Comparison of ENCODE assay signal across 1 cellular context in the genomic region with DNA sequence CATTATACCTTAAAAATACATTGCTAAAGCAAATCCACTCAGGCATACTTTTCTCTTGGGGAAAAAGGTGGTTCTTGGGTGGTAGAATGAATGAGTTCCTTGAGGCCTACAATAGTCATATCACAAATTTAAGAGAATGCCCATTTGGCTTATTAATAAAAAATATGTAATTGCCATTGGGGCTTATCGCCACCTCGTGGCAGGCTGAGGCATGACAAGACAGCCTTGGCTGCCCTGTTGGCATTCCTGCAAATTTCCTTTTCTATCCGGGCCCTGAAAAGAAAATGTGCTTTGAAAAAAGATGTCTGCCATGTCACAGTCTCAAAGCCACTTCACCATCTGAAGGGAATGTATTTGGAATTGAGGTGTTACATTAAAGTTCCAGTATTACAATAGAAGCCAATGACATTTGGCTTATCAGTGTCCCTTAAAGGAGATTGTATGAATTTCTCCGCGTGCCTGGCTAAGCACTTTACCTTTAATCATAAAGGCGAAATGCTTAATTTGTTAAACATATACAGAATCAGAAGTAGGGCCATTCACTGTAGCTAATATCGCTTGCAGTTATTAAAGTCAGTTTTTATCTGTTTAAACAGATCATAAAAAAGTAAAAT.
TF ChIP-seq lines count a peak whose summit lies in the region.

No MANE protein-coding gene starts in this region.

TF ChIP-seq in WTC11, 78 proteins besides CTCF, POLR2A, EP300 and RAD21 (continued from another document):
- TF ChIP-seq, protein P1, sequence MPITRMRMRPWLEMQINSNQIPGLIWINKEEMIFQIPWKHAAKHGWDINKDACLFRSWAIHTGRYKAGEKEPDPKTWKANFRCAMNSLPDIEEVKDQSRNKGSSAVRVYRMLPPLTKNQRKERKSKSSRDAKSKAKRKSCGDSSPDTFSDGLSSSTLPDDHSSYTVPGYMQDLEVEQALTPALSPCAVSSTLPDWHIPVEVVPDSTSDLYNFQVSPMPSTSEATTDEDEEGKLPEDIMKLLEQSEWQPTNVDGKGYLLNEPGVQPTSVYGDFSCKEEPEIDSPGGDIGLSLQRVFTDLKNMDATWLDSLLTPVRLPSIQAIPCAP (CRISPR knock-in tag; IDR thresholded peaks at IDR 0.05): no peak
- TF ChIP-seq CBFB (CRISPR knock-in tag; IDR thresholded peaks at IDR 0.05; ENCODE audit: low read depth) (no peak), HMGA2 (CRISPR knock-in tag; IDR thresholded peaks at IDR 0.05) (no peak), FOXK1 (CRISPR knock-in tag; IDR thresholded peaks at IDR 0.05) (no peak)
- TF ChIP-seq, protein P2, sequence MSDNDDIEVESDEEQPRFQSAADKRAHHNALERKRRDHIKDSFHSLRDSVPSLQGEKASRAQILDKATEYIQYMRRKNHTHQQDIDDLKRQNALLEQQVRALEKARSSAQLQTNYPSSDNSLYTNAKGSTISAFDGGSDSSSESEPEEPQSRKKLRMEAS (CRISPR knock-in tag; IDR thresholded peaks at IDR 0.05): no peak
